In genomic region chr15:101240364-101240763, GRCh38 we compare ENCODE assay signal across 13 cellular contexts. TPM values are rescaled to one million over a fixed set of nuclear protein-coding genes. Genes with fewer than 3 reads are reported as not detected.
DNase-seq lines count a peak whose midpoint lies in the region; ATAC-seq and TF ChIP-seq lines count a peak whose summit lies in the region.
"Had no signal": no experiment of that assay in that cellular context is flagged by ENCODE, and none has a peak within 500 bp of the region (broad histone marks: within the 10 kb centered on the region; RNA-seq: fewer than 3 reads in every experiment).

No MANE protein-coding gene starts in this region.

- H3K9me3 Mint-ChIP-seq in stimulated activated naive CD8-positive, alpha-beta T cell treated with anti-CD3 and anti-CD28 coated beads, Interleukin-15, Interleukin-2, amounts not matched to agents 100 ng/mL and 50 ng/mL, for 24 hours, result no peaks in the 10 kb centered on the region

- peaks cover 66% of the 10 kb centered on the region for H3K36me3 Mint-ChIP-seq in stimulated activated naive CD8-positive, alpha-beta T cell treated with anti-CD3 and anti-CD28 coated beads, Interleukin-15, Interleukin-2, amounts not matched to agents 100 ng/mL and 50 ng/mL, for 24 hours (ENCODE audit: low read depth)

- no peak for ATAC-seq in stimulated activated naive CD8-positive, alpha-beta T cell treated with anti-CD3 and anti-CD28 coated beads, Interleukin-15, Interleukin-2, amounts not matched to agents 100 U/mL and 50 U/mL, for 24 hours
- ATAC-seq in left lobe of liver (peak; percentile 51), aorta (ENCODE audit: low FRiP score) (peak; percentile 63), GM19328 (IDR thresholded peaks at IDR 0.05; ENCODE audit: unreplicated experiment) (no peak)

- no peak overlapping the region for H3K27ac ChIP-seq in aorta (ENCODE audit: low read depth in 1 of 2, low read length in 2 of 2)
- H3K27ac ChIP-seq: cardiac muscle cell, neural progenitor cell had no signal

- peaks cover 91% of the 10 kb centered on the region for H3K4me1 Mint-ChIP-seq in stimulated activated naive CD8-positive, alpha-beta T cell treated with anti-CD3 and anti-CD28 coated beads, Interleukin-15, Interleukin-2, amounts not matched to agents 100 ng/mL and 50 ng/mL, for 24 hours (ENCODE audit: low read depth)

- H3K27me3 ChIP-seq in aorta (ENCODE audit: control insufficient read depth in 1 of 2, insufficient read depth in 2 of 2, low read length in 1 of 2), result no peaks in the 10 kb centered on the region
- H3K27me3 ChIP-seq: cardiac muscle cell, neural progenitor cell had no signal

- H3K27ac Mint-ChIP-seq in stimulated activated naive CD8-positive, alpha-beta T cell treated with anti-CD3 and anti-CD28 coated beads, Interleukin-15, Interleukin-2, amounts not matched to agents 100 ng/mL and 50 ng/mL, for 24 hours, result peak overlapping the region; percentile 78
- H3K27ac Mint-ChIP-seq: neural progenitor cell had no signal

- DNase-seq in stimulated activated naive CD8-positive, alpha-beta T cell treated with anti-CD3 and anti-CD28 coated beads, Interleukin-15, Interleukin-2, amounts not matched to agents 100 U/mL and 50 U/mL, for 24 hours, result no peak
- DNase-seq in cardiac fibroblast (ENCODE audit: low read depth in 2 of 2) (peak; percentile 67 to 92), left lobe of liver (ENCODE audit: low spot score) (no peak), aorta (no peak), iPS-NIHi11 (ENCODE audit: low spot score) (no peak)
- DNase-seq in stimulated activated CD4-positive, alpha-beta T cell treated with anti-CD3 and anti-CD28 coated beads, Interleukin-15, amount 100 ng/mL, for 24 hours, result no peak
- DNase-seq: kidney; stimulated activated CD4-positive, alpha-beta T cell treated with anti-CD3 and anti-CD28 coated beads, Interleukin-1b, Interleukin-23, amount 100 ng/mL, for 48 hours; stimulated activated naive B cell treated with anti-CD40 and anti-IgM and Interleukin-4, amounts not matched to agents 10 μg/mL and 1 μg/mL and 100 μg/mL, for 72 hours had no signal

- no peaks in the 10 kb centered on the region for H3K36me3 ChIP-seq in aorta (ENCODE audit: control insufficient read depth in 1 of 2, insufficient read depth in 2 of 2, low read length in 1 of 2)
- H3K36me3 ChIP-seq: cardiac muscle cell, neural progenitor cell had no signal

- no peak overlapping the region for H3K4me3 Mint-ChIP-seq in stimulated activated naive CD8-positive, alpha-beta T cell treated with anti-CD3 and anti-CD28 coated beads, Interleukin-15, Interleukin-2, amounts not matched to agents 100 ng/mL and 50 ng/mL, for 24 hours
- H3K4me3 Mint-ChIP-seq: neural progenitor cell had no signal

- peaks cover under 1 to 2% of the 10 kb centered on the region in 2 donors for H3K4me1 ChIP-seq in aorta (ENCODE audit: control insufficient read depth in 1 of 2, insufficient read depth in 2 of 2, low read length in 2 of 2)

- WGBS in aorta, 2 donors, result 37 to 54% methylated on average over 6 of the region's 6 CpGs

- no peak overlapping the region for H3K4me3 ChIP-seq in cardiac fibroblast (replicated peaks in 1 of 2; ENCODE audit: low read depth in 2 of 2, low read length in 2 of 2)
- H3K4me3 ChIP-seq in aorta (ENCODE audit: low read length in 2 of 2), result no peak overlapping the region
- H3K4me3 ChIP-seq: cardiac muscle cell, neural progenitor cell had no signal

- H3K27me3 Mint-ChIP-seq in stimulated activated naive CD8-positive, alpha-beta T cell treated with anti-CD3 and anti-CD28 coated beads, Interleukin-15, Interleukin-2, amounts not matched to agents 100 ng/mL and 50 ng/mL, for 24 hours, result no peaks in the 10 kb centered on the region
- H3K27me3 Mint-ChIP-seq: stimulated activated naive B cell treated with anti-CD40 and anti-IgM and Interleukin-4, amounts not matched to agents 10 μg/mL and 1 μg/mL and 100 μg/mL, for 72 hours had no signal

- TF ChIP-seq CTCF in cardiac fibroblast (IDR thresholded peaks at IDR 0.05; ENCODE audit: low read depth, low read length), result no peak

- no peaks in the 10 kb centered on the region for H3K9me3 ChIP-seq in aorta (ENCODE audit: control insufficient read depth, low read length)

- intact Hi-C loops in aorta (cut with DNase I), result no loop called here

RNA-seq across cellular contexts. Expression of gene CHSY1, which starts 11.5 kb away (rescaled TPM):
- 6.3 TPM for total RNA-seq in left lobe of liver
- 10 to 100 TPM; 65.4 to 78.4 TPM for total RNA-seq in aorta
- 10 to 100 TPM; 10.8 to 34.2 TPM for polyA plus RNA-seq in aorta

RNA-seq across cellular contexts. Expression of gene SELENOS, which starts 36.9 kb away (rescaled TPM):
- 33.9 TPM for total RNA-seq in left lobe of liver
- total RNA-seq in aorta, result 10 to 100 TPM; 69.0 to 74.3 TPM
- polyA plus RNA-seq in aorta, result 100 to 1,000 TPM; 115 to 123 TPM

RNA-seq across cellular contexts. Expression of gene SNRPA1, which starts 54.7 kb away (rescaled TPM):
- 22.2 TPM for total RNA-seq in left lobe of liver
- total RNA-seq in aorta, result 10 to 100 TPM; 46.4 to 49.2 TPM
- 10 to 100 TPM; 37.6 to 54.1 TPM for polyA plus RNA-seq in aorta

Comparison
In these comparisons a context has a peak if more than half of its experiments do, and no peak if none do; other contexts are left out.
1. ATAC-seq: peak in left lobe of liver (single experiment) and aorta (single experiment); none in stimulated activated naive CD8-positive, alpha-beta T cell treated with anti-CD3 and anti-CD28 coated beads, Interleukin-15, Interleukin-2, amounts not matched to agents 100 U/mL and 50 U/mL, for 24 hours (single experiment) and GM19328 (single experiment).
2. DNase-seq: peak in cardiac fibroblast (2 of 2); none in stimulated activated naive CD8-positive, alpha-beta T cell treated with anti-CD3 and anti-CD28 coated beads, Interleukin-15, Interleukin-2, amounts not matched to agents 100 U/mL and 50 U/mL, for 24 hours (single experiment), left lobe of liver (single experiment), aorta (0 of 2), stimulated activated CD4-positive, alpha-beta T cell treated with anti-CD3 and anti-CD28 coated beads, Interleukin-15, amount 100 ng/mL, for 24 hours (single experiment) and iPS-NIHi11 (single experiment).